In genomic region chr11:116772443-116773202, GRCh38 we compare ENCODE assay signal across 8 cellular contexts. TPM values are rescaled to one million over a fixed set of nuclear protein-coding genes. Genes with fewer than 3 reads are reported as not detected.
DNase-seq lines count a peak whose midpoint lies in the region; ATAC-seq and TF ChIP-seq lines count a peak whose summit lies in the region.

TSS of gene BUD13 (minus strand) at chr11:116772987. CDS start at chr11:116772964, 23 bp downstream.

- H3K4me3 ChIP-seq in HUES6 (ENCODE audit: low read depth, low read length) (peak within 1 kb of the TSS; percentile 95), OCI-LY7 (ENCODE audit: low read depth, low read length, poor library complexity, severe bottlenecking) (peak within 1 kb of the TSS; percentile 81), mononuclear cell (ENCODE audit: low read length) (peak within 1 kb of the TSS; percentile 87)

- H3K4me1 Mint-ChIP-seq in Calu3 (ENCODE audit: low read depth, unreplicated experiment) = no peaks in the 10 kb centered on the region

- no peaks in the 10 kb centered on the region for H3K27me3 Mint-ChIP-seq in Calu3 (ENCODE audit: unreplicated experiment)

- H3K4me3 Mint-ChIP-seq in Calu3 (ENCODE audit: low read depth, unreplicated experiment) = peak within 1 kb of the TSS; percentile 93

- H3K27me3 ChIP-seq in HUES6 (ENCODE audit: control insufficient read depth, insufficient read depth, low read length) (no peaks in the 10 kb centered on the region), mononuclear cell (ENCODE audit: insufficient read depth, low read length) (no peaks in the 10 kb centered on the region)

- peak; percentile 81 for ATAC-seq in GM21390 (IDR thresholded peaks at IDR 0.05; ENCODE audit: unreplicated experiment)

- no peaks in the 10 kb centered on the region for H3K9me2 ChIP-seq in OCI-LY7 (ENCODE audit: insufficient read depth, low read length)

- DNase-seq in Calu3 = peak; percentile 92
- peak; percentile 94 for DNase-seq in OCI-LY7 (ENCODE audit: low spot score)
- DNase-seq in activated T-cell treated with anti-CD3 and anti-CD28 coated beads for 1 hour (ENCODE audit: low read depth) = peak; percentile 93
- DNase-seq in epidermal melanocyte (ENCODE audit: insufficient read length, low spot score) = peak; percentile 76
- DNase-seq in stimulated activated CD8-positive, alpha-beta memory T cell treated with anti-CD3 and anti-CD28 coated beads, Interleukin-4, amount 100 ng/mL, for 24 hours (ENCODE audit: low read depth) = peak; percentile 90

- intact Hi-C loops in Calu3 (cut with micrococcal nuclease; ENCODE audit: unreplicated experiment) = no loop called here
- intact Hi-C loops in OCI-LY7 (cut with micrococcal nuclease; ENCODE audit: unreplicated experiment) = loop anchor here (1.0 to 5.0 kb wide), 3 partner anchors 16 to 460 kb away; partner anchors contain the start of genes PCSK7, RNF214, SIDT2 and ZPR1

- peaks cover 30% of the 10 kb centered on the region for H3K36me3 Mint-ChIP-seq in Calu3 (ENCODE audit: insufficient read depth, unreplicated experiment)

- H3K27ac ChIP-seq in HUES6 (ENCODE audit: low read depth, low read length) (peak within 1 kb of the TSS; percentile 82), OCI-LY7 (ENCODE audit: low read depth, low read length, poor library complexity, severe bottlenecking) (peak within 1 kb of the TSS; percentile 81)

- TF ChIP-seq CTCF in Calu3 (IDR thresholded peaks at IDR 0.05; ENCODE audit: unreplicated experiment) = no peak
- no peak for TF ChIP-seq CTCF in OCI-LY7 (conservative IDR thresholded peaks at IDR 0.05; ENCODE audit: low read length)

- H3K4me1 ChIP-seq in HUES6 (ENCODE audit: control insufficient read depth, insufficient read depth, low read length) = peaks cover 13% of the 10 kb centered on the region; the same call in 1 of the 2 replicates
- peaks cover 43% of the 10 kb centered on the region for H3K4me1 ChIP-seq in OCI-LY7 (ENCODE audit: insufficient read depth, low read length, poor library complexity, severe bottlenecking)
- peaks cover 32% of the 10 kb centered on the region for H3K4me1 ChIP-seq in mononuclear cell (ENCODE audit: insufficient read depth, low read length)

- H4K20me1 ChIP-seq in OCI-LY7 (ENCODE audit: insufficient read depth, low read length) = no peaks in the 10 kb centered on the region

- H3K36me3 ChIP-seq in HUES6 (ENCODE audit: control insufficient read depth, insufficient read depth, low read length) (peaks cover 30% of the 10 kb centered on the region), OCI-LY7 (ENCODE audit: insufficient read depth, low read length) (peaks cover 43% of the 10 kb centered on the region)

- POLR2A ChIA-PET in OCI-LY7 (lab: Charles Lee) = interaction anchor here (0.9 to 3.2 kb wide), 8 partner anchors 8 to 499 kb away, joined by 3 to 19 read pairs (median 3); partner anchors contain the start of gene ZPR1

- CTCF ChIA-PET in Calu3 (lab: Charles Lee) (interaction anchor here (0.7 kb wide), 2 partner anchors 30 to 459 kb away, joined by 3 read pairs; no protein-coding TSS in a partner anchor), OCI-LY7 (lab: Charles Lee; ENCODE audit: unreplicated experiment) (interaction anchor here (0.5 kb wide), 1 partner anchor 30 kb away, joined by 3 read pairs; no protein-coding TSS in a partner anchor)

- H3K9me3 ChIP-seq in HUES6 (ENCODE audit: control insufficient read depth, insufficient read depth, low read depth, low read length) = no peaks in the 10 kb centered on the region
- H3K9me3 ChIP-seq in OCI-LY7 (ENCODE audit: low read length) = no peaks in the 10 kb centered on the region
- H3K9me3 ChIP-seq in mononuclear cell (ENCODE audit: low read depth, low read length) = no peaks in the 10 kb centered on the region

- BruUV-seq in Calu3 (replicated peaks; lab: Mats Ljungman, UMichigan) (no TSS peak), OCI-LY7 (replicated peaks; lab: Mats Ljungman, UMichigan) (no TSS peak)

- peak within 1 kb of the TSS; percentile 83 for H3K27ac Mint-ChIP-seq in Calu3 (ENCODE audit: unreplicated experiment)

- peaks cover 33% of the 10 kb centered on the region for H3K79me2 ChIP-seq in OCI-LY7 (ENCODE audit: insufficient read depth, low read depth, low read length)

- peak within 1 kb of the TSS; percentile 96 for H3K9ac ChIP-seq in HUES6 (ENCODE audit: low read length)

- H2AFZ ChIP-seq in OCI-LY7 (ENCODE audit: low read length) = peak within 1 kb of the TSS; percentile 75

- peak within 1 kb of the TSS; percentile 86 for H3K4me2 ChIP-seq in OCI-LY7 (ENCODE audit: low read length)

- no peaks in the 10 kb centered on the region for H3K9me3 Mint-ChIP-seq in Calu3 (ENCODE audit: low read depth, unreplicated experiment)

RNA-seq across cellular contexts. Expression of gene BUD13, which starts in this region (rescaled TPM):
- total RNA-seq in Calu3 (2022) (10.4 and 10.9 TPM in 2 replicates), OCI-LY7 (2022) (30.3 and 33.1 TPM in 2 replicates), mononuclear cell (5.5 TPM)
- total RNA-seq in OCI-LY7 (2014; rRNA removed; shearing (Covaris generic)) = 28.6 and 34.1 TPM in 2 replicates

Comparison
In these comparisons a context has a peak if more than half of its experiments do, and no peak if none do; other contexts are left out.
1. Peak in every context shown above with its lines: DNase-seq, ATAC-seq, H3K4me3 ChIP-seq and H3K27ac ChIP-seq.